Comparison of ENCODE assay signal across 32 cellular contexts in genomic region chr20:60168963-60169362, GRCh38.
"Had no signal": no experiment of that assay in that cellular context is flagged by ENCODE, and none has a peak within 500 bp of the region (broad histone marks: within the 10 kb centered on the region; RNA-seq: fewer than 3 reads in every experiment).

No MANE protein-coding gene starts in this region.

- H3K27me3 ChIP-seq: adrenal gland, body of pancreas, brain microvascular endothelial cell, breast epithelium, cardiac muscle cell had no signal

- H3K36me3 ChIP-seq: adrenal gland, brain microvascular endothelial cell, breast epithelium, cardiac muscle cell had no signal

- H3K4me3 ChIP-seq: adrenal gland, body of pancreas, breast epithelium, cardiac muscle cell had no signal

- H3K9me3 ChIP-seq: adrenal gland, body of pancreas, breast epithelium had no signal

- H3K27ac ChIP-seq: adrenal gland, body of pancreas, brain microvascular endothelial cell, breast epithelium, cardiac muscle cell, VCaP had no signal

- DNase-seq: activated B cell treated with CpG ODN at 0.5 μM for 24 hours; activated CD4-positive, alpha-beta memory T cell treated with anti-CD3 and anti-CD28 coated beads for 36 hours; activated CD4-positive, alpha-beta T cell treated with anti-CD3 and anti-CD28 coated beads for 4 hours; activated CD4-positive, alpha-beta T cell treated with anti-CD3 and anti-CD28 coated beads, Interleukin-2, amount 50 U/mL, for 1 hour; activated CD4-positive, alpha-beta T cell treated with anti-CD3 and anti-CD28 coated beads, Interleukin-2, amount 50 U/mL, for 4 hours; activated CD4-positive, CD25-positive, alpha-beta regulatory T cell treated with anti-CD3 and anti-CD28 coated beads, Interleukin-2, amount 50 U/mL, for 72 hours; activated CD8-positive, alpha-beta memory T cell treated with anti-CD3 and anti-CD28 coated beads, Interleukin-2, amount 50 U/mL, for 4 hours; activated CD8-positive, alpha-beta T cell treated with anti-CD3 and anti-CD28 coated beads for 36 hours; activated effector memory CD4-positive, alpha-beta T cell treated with anti-CD3 and anti-CD28 coated beads, Interleukin-2, amount 50 U/mL, for 16 hours; activated gamma-delta T cell treated with Interleukin-2 at 50 U/mL for 16 hours; activated naive CD4-positive, alpha-beta T cell; activated naive CD4-positive, alpha-beta T cell treated with anti-CD3 and anti-CD28 coated beads for 36 hours; activated naive CD4-positive, alpha-beta T cell treated with anti-CD3 and anti-CD28 coated beads, Interleukin-2, amount 50 U/mL, for 16 hours; activated naive CD8-positive, alpha-beta T cell treated with anti-CD3 and anti-CD28 coated beads for 36 hours; activated T-cell treated with anti-CD3 and anti-CD28 coated beads for 4 hours; activated T-cell treated with anti-CD3 and anti-CD28 coated beads, Interleukin-2, amount 50 U/mL, for 1 hour; activated T-cell treated with anti-CD3 and anti-CD28 coated beads, Interleukin-2, amount 50 U/mL, for 4 hours; activated T-cell treated with anti-CD3 and anti-CD28 coated beads, Interleukin-2, amount 50 U/mL, for 72 hours; adrenal gland; amniotic stem cell; aorta; body of pancreas; brain microvascular endothelial cell; caudate nucleus; cerebellar nuclear complex; T-helper 2 cell; T-helper 9 cell had no signal

- FAIRE-seq: astrocyte, TTC549 had no signal
